21 cellular contexts compared by ENCODE assay signal in the genomic region with DNA sequence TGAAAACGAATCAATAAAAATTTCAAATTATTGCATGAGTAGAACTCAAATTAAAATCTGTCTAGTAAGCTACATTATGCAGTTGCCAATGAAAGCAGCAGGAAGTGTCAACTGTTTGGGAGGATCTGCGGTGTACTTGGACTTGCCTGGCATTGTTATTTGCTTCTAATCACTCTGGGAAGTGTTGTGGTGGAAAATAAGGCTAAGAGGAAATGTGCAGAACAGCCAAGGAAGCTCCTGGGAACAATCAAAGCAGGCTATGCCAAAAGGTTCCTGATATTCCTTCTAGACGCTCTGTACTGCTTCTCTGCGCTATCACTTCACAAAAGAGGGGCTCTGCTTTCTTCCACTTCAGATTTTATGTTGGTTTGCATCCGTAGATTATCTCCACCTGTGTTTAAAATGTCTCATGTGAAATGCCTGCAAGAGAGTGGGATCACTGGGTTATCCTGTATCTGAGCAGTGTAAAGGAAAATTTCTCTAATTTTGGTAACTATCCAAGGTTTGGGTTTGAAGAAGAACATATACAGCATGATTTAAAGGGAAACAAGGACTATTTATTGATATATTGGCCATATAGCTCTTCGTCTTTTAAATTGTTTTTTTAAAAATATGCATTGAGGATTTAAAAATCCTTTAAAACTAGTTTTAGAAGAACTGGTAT.
"Had no signal": no experiment of that assay in that cellular context is flagged by ENCODE, and none has a peak within 500 bp of the region (broad histone marks: within the 10 kb centered on the region; RNA-seq: fewer than 3 reads in every experiment).

No MANE protein-coding gene starts in this region.

- H3K4me3 ChIP-seq: coronary artery, esophagus squamous epithelium, lower lobe of right lung had no signal

- DNase-seq: activated CD4-positive, alpha-beta T cell treated with anti-CD3 and anti-CD28 coated beads for 48 hours; activated CD4-positive, CD25-positive, alpha-beta regulatory T cell; activated CD8-positive, alpha-beta T cell treated with anti-CD3 and anti-CD28 coated beads for 36 hours; activated naive CD4-positive, alpha-beta T cell treated with anti-CD3 and anti-CD28 coated beads, Interleukin-2, amount 10 ng/mL, durations not matched to agents 7 days and 5 days; activated naive CD8-positive, alpha-beta T cell treated with anti-CD3 and anti-CD28 coated beads, Interleukin-2, amount 50 U/mL, for 24 hours; activated T-cell treated with anti-CD3 and anti-CD28 coated beads, Interleukin-2, amount 50 U/mL, for 24 hours; anterior cingulate cortex; effector CD8-positive, alpha-beta T cell; esophagus squamous epithelium; foreskin fibroblast; glutamatergic neuron; lower lobe of right lung; stimulated activated CD4-positive, alpha-beta T cell treated with anti-CD3 and anti-CD28 coated beads, Interleukin-12 subunit alpha, Interleukin-12 subunit beta, amount 100 ng/mL, for 4 hours; stimulated activated CD4-positive, alpha-beta T cell treated with anti-CD3 and anti-CD28 coated beads, Interleukin-1b, Interleukin-23, amount 100 ng/mL, for 48 hours; stimulated activated CD8-positive, alpha-beta memory T cell treated with anti-CD3 and anti-CD28 coated beads, Interleukin-4, amount 100 ng/mL, for 48 hours; stimulated activated naive CD4-positive, alpha-beta T cell; T-helper 1 cell; T-helper 9 cell had no signal

- H3K9me3 ChIP-seq: esophagus squamous epithelium, lower lobe of right lung, neutrophil had no signal

- H3K27me3 ChIP-seq: esophagus squamous epithelium, neutrophil had no signal

- H3K36me3 ChIP-seq: esophagus squamous epithelium, lower lobe of right lung, neutrophil had no signal

- H3K4me1 ChIP-seq: esophagus squamous epithelium, lower lobe of right lung had no signal

- H3K27ac ChIP-seq: lower lobe of right lung, neutrophil had no signal

- ATAC-seq: activated CD8-positive, alpha-beta T cell treated with anti-CD3 and anti-CD28 coated beads for 36 hours; activated naive CD8-positive, alpha-beta T cell treated with anti-CD3 and anti-CD28 coated beads, Interleukin-2, amount 50 U/mL, for 24 hours; natural killer cell treated with Interleukin-12 subunit alpha and Interleukin-12 subunit beta and Interleukin-15 and Interleukin-18, amount 100 ng/mL, for 72 hours had no signal
